Comparison of ENCODE assay signal across 13 cellular contexts in genomic region chr20:37382539-37383120, GRCh38. TPM values are rescaled to one million over a fixed set of nuclear protein-coding genes. Genes with fewer than 3 reads are reported as not detected.
A peak's percentile ranks its signal among the peaks of the same experiment; 100 is the strongest.
DNase-seq lines count a peak whose midpoint lies in the region; ATAC-seq, FAIRE-seq and TF ChIP-seq lines count a peak whose summit lies in the region.
"Had no signal": no experiment of that assay in that cellular context is flagged by ENCODE, and none has a peak within 500 bp of the region (broad histone marks: within the 10 kb centered on the region; RNA-seq: fewer than 3 reads in every experiment).

No MANE protein-coding gene starts in this region.

- no peak for ATAC-seq in A549
- ATAC-seq in CD8-positive, alpha-beta T cell: no peak
- ATAC-seq in naive B cell (ENCODE audit: low read depth in 2 of 2): no peak
- ATAC-seq in HG03108 (IDR thresholded peaks at IDR 0.05; ENCODE audit: unreplicated experiment): no peak
- no peak for ATAC-seq in GM19324 (IDR thresholded peaks at IDR 0.05; ENCODE audit: low FRiP score, unreplicated experiment)

- no peak overlapping the region for H3K27ac Mint-ChIP-seq in CD8-positive, alpha-beta T cell
- H3K27ac Mint-ChIP-seq in activated T-helper 2 cell treated with anti-CD3 and anti-CD28 coated beads, Interferon-gamma antibody, Interleukin-2, Interleukin-4, amounts not matched to agents 10 μg/mL and 5 μg/mL and 100 μg/mL, durations not matched to agents 14 hours and 24 hours and 36 hours: no peak overlapping the region
- peak overlapping the region; percentile 2 to 78 (median 30) for H3K27ac Mint-ChIP-seq in naive B cell

- 74% methylated on average over 10 of the region's 10 CpGs for WGBS in A549 (ENCODE audit: missing lambda C conversion rate)

- TF ChIP-seq POLR2A in A549 (IDR thresholded peaks at IDR 0.05; ENCODE audit: low read length): no peak

- no peaks in the 10 kb centered on the region for H3K9me3 ChIP-seq in A549
- H3K9me3 ChIP-seq in CD8-positive, alpha-beta T cell (ENCODE audit: low read length): no peaks in the 10 kb centered on the region

- H3K27ac ChIP-seq in A549: peak overlapping the region; percentile 96 to 98
- no peak overlapping the region for H3K27ac ChIP-seq in CD8-positive, alpha-beta T cell (ENCODE audit: low read depth, low read length)

- no peaks in the 10 kb centered on the region for H3K36me3 ChIP-seq in CD8-positive, alpha-beta T cell (ENCODE audit: insufficient read depth, low read length)

- POLR2A ChIA-PET in A549 (lab: Yijun Ruan, JAX): interaction anchor here (1.5 kb wide), 1 partner anchor 93 kb away, joined by 5 read pairs; the partner anchor contains the start of gene MANBAL
- POLR2A ChIA-PET in CD8-positive, alpha-beta T cell (lab: Charles Lee): no interaction called here

- H3K4me3 Mint-ChIP-seq in CD8-positive, alpha-beta T cell: peak overlapping the region; percentile 67
- H3K4me3 Mint-ChIP-seq in activated T-helper 2 cell treated with anti-CD3 and anti-CD28 coated beads, Interferon-gamma antibody, Interleukin-2, Interleukin-4, amounts not matched to agents 10 μg/mL and 5 μg/mL and 100 μg/mL, durations not matched to agents 14 hours and 24 hours and 36 hours (ENCODE audit: low read depth): peak overlapping the region; percentile 15
- H3K4me3 Mint-ChIP-seq in naive B cell: peak overlapping the region; percentile 52 to 88 (median 74)

- no peaks in the 10 kb centered on the region for H3K9me3 Mint-ChIP-seq in CD8-positive, alpha-beta T cell
- no peaks in the 10 kb centered on the region for H3K9me3 Mint-ChIP-seq in activated T-helper 2 cell treated with anti-CD3 and anti-CD28 coated beads, Interferon-gamma antibody, Interleukin-2, Interleukin-4, amounts not matched to agents 10 μg/mL and 5 μg/mL and 100 μg/mL, durations not matched to agents 14 hours and 24 hours and 36 hours
- H3K9me3 Mint-ChIP-seq in naive B cell: no peaks in the 10 kb centered on the region

- TF ChIP-seq CTCF in A549 (IDR thresholded peaks at IDR 0.05): no peak
- no peak for TF ChIP-seq CTCF in CD8-positive, alpha-beta T cell (IDR thresholded peaks at IDR 0.05)

- no peak overlapping the region for H3K4me3 ChIP-seq in A549
- no peak overlapping the region for H3K4me3 ChIP-seq in CD8-positive, alpha-beta T cell (ENCODE audit: low read depth, low read length)

- in situ Hi-C loops in G401 (cut with HindIII; ENCODE audit: low sequenced_read_pairs): no loop called here

- peak overlapping the region; percentile 71 for H3K4me2 ChIP-seq in A549

- CTCF ChIA-PET in A549 (lab: Yijun Ruan, JAX): interaction anchor here (0.6 to 8.7 kb wide), 9 partner anchors 10 to 113 kb away, joined by 3 to 113 read pairs (median 13); partner anchors contain the start of gene MANBAL
- CTCF ChIA-PET in CD8-positive, alpha-beta T cell (lab: Charles Lee): interaction anchor here (3.7 kb wide), 1 partner anchor 112 kb away, joined by 20 read pairs; no protein-coding TSS in a partner anchor

- H3K27me3 Mint-ChIP-seq in CD8-positive, alpha-beta T cell (ENCODE audit: low read depth): peaks cover 3% of the 10 kb centered on the region
- peaks cover 3% of the 10 kb centered on the region for H3K27me3 Mint-ChIP-seq in activated T-helper 2 cell treated with anti-CD3 and anti-CD28 coated beads, Interferon-gamma antibody, Interleukin-2, Interleukin-4, amounts not matched to agents 10 μg/mL and 5 μg/mL and 100 μg/mL, durations not matched to agents 14 hours and 24 hours and 36 hours (ENCODE audit: low read depth)
- H3K27me3 Mint-ChIP-seq in naive B cell: no peaks in the 10 kb centered on the region

- intact Hi-C loops in CD8-positive, alpha-beta T cell (cut with DNase I, micrococcal nuclease): no loop called here
- intact Hi-C loops in activated T-helper 2 cell treated with anti-CD3 and anti-CD28 coated beads, Interferon-gamma antibody, Interleukin-2, Interleukin-4, amounts not matched to agents 10 μg/mL and 5 μg/mL and 100 μg/mL, durations not matched to agents 14 hours and 24 hours and 36 hours (cut with micrococcal nuclease): loop anchor here (5.0 to 10.0 kb wide), 2 partner anchors 95 to 188 kb away; partner anchors contain the start of gene MANBAL

- DNase-seq in A549 (ENCODE audit: low read depth in 1 of 2, low spot score in 1 of 2) (peak in 1 of 2 experiments; percentile 49), naive B cell (no peak), G401 (ENCODE audit: low spot score) (no peak), activated gamma-delta T cell treated with Interleukin-2 at 50 U/mL for 16 hours (no peak)
- DNase-seq in CD8-positive, alpha-beta T cell: no peak
- no peak for DNase-seq in activated T-helper 2 cell treated with anti-CD3 and anti-CD28 coated beads, Interferon-gamma antibody, Interleukin-2, Interleukin-4, amounts not matched to agents 10 μg/mL and 5 μg/mL and 100 μg/mL, durations not matched to agents 14 hours and 24 hours and 36 hours (ENCODE audit: low spot score)
- DNase-seq: NCI-H1092 treated with DMSO at 0.1 percent for 48 hours; NCI-H510A; nucleus accumbens; Right ventricle myocardium superior; stimulated activated CD8-positive, alpha-beta memory T cell treated with anti-CD3 and anti-CD28 coated beads, Interleukin-4, amount 100 ng/mL, for 48 hours had no signal

- no peaks in the 10 kb centered on the region for H3K27me3 ChIP-seq in CD8-positive, alpha-beta T cell (ENCODE audit: insufficient read depth, low read length)

- no peak for TF ChIP-seq RAD21 in A549 (conservative IDR thresholded peaks at IDR 0.05 in 1 of 2, IDR thresholded peaks at IDR 0.05 in 1 of 2)

- no peak for FAIRE-seq in A549 (lab: Jason Lieb, UNC)

- no peaks in the 10 kb centered on the region for H3K36me3 Mint-ChIP-seq in CD8-positive, alpha-beta T cell
- H3K36me3 Mint-ChIP-seq in activated T-helper 2 cell treated with anti-CD3 and anti-CD28 coated beads, Interferon-gamma antibody, Interleukin-2, Interleukin-4, amounts not matched to agents 10 μg/mL and 5 μg/mL and 100 μg/mL, durations not matched to agents 14 hours and 24 hours and 36 hours (ENCODE audit: low read depth): no peaks in the 10 kb centered on the region
- no peaks in the 10 kb centered on the region for H3K36me3 Mint-ChIP-seq in naive B cell

- no peak for TF ChIP-seq EP300 in A549 (IDR thresholded peaks at IDR 0.05)

- H3K4me1 Mint-ChIP-seq in CD8-positive, alpha-beta T cell (ENCODE audit: low read depth): peaks cover 8% of the 10 kb centered on the region
- H3K4me1 Mint-ChIP-seq in activated T-helper 2 cell treated with anti-CD3 and anti-CD28 coated beads, Interferon-gamma antibody, Interleukin-2, Interleukin-4, amounts not matched to agents 10 μg/mL and 5 μg/mL and 100 μg/mL, durations not matched to agents 14 hours and 24 hours and 36 hours (ENCODE audit: low read depth): peaks cover 5% of the 10 kb centered on the region
- peaks cover 8 to 31% (median 29%) of the 10 kb centered on the region in 3 donors for H3K4me1 Mint-ChIP-seq in naive B cell

- H3K4me1 ChIP-seq in A549: peaks cover 88% of the 10 kb centered on the region
- peaks cover 5% of the 10 kb centered on the region for H3K4me1 ChIP-seq in CD8-positive, alpha-beta T cell (ENCODE audit: insufficient read depth, low read length)

TF ChIP-seq in A549, 52 proteins besides CTCF, POLR2A, EP300 and RAD21:
- TF ChIP-seq HDAC2 (IDR thresholded peaks at IDR 0.05) (no peak; the same call in 1 of the 2 replicates), HOXA7 (CRISPR knock-in tag; IDR thresholded peaks at IDR 0.05) (0 out of 2 replicates have a peak, but pooled peaks have one; percentile 28), KDM1A (IDR thresholded peaks at IDR 0.05; ENCODE audit: low read depth) (peak; percentile 37; the same call in 1 of the 2 replicates), ZFP36 (IDR thresholded peaks at IDR 0.05; ENCODE audit: borderline replicate concordance, partially characterized antibody) (peak; percentile 86), CHD4 (IDR thresholded peaks at IDR 0.05; ENCODE audit: borderline replicate concordance) (0 out of 2 replicates have a peak, but pooled peaks have one; percentile 12), EHF (CRISPR knock-in tag; IDR thresholded peaks at IDR 0.05) (0 out of 2 replicates have a peak, but pooled peaks have one; percentile 24), KDM5A (IDR thresholded peaks at IDR 0.05) (no peak)

RNA-seq across cellular contexts. Expression of gene SRC, which starts 36.7 kb away (rescaled TPM):
- polyA plus RNA-seq in A549 (2011; rRNA removed) (154 and 212 TPM in 2 replicates), A549 (2017; fragmentation: RNase III; extraction: RNeasy Plus Mini Kit Qiagen cat#74134 plus additional on column Dnase treatment) (133 to 139 TPM (median 134 TPM) in 3 replicates), naive B cell (ENCODE audit: low read depth in 6 of 6) (1 to 10 TPM in 5 of 6 donors, not detected in 1; 1.2 to 2.3 (median 1.7) TPM)
- polyA plus RNA-seq in A549 (2012; cell fraction: cytosol; rRNA removed): 122 and 170 TPM in 2 replicates
- 500 and 511 TPM in 2 replicates for polyA plus RNA-seq in A549 (2012; cell fraction: nucleus; rRNA removed)
- 278 and 313 TPM in 2 replicates for polyA minus RNA-seq in A549 (2011; rRNA and poly(A)+ RNA removed)
- total RNA-seq in CD8-positive, alpha-beta T cell: 1 to 10 TPM in 1 of 2 experiments, under 1 TPM in 1; 0.84 to 2.3 TPM
- total RNA-seq in activated T-helper 2 cell treated with anti-CD3 and anti-CD28 coated beads, Interferon-gamma antibody, Interleukin-2, Interleukin-4, amounts not matched to agents 10 μg/mL and 5 μg/mL and 100 μg/mL, durations not matched to agents 14 hours and 24 hours and 36 hours: 3.5 and 6.4 TPM in 2 replicates
- total RNA-seq in G401 (2014; rRNA removed; shearing (Covaris generic)): 15.9 and 16.8 TPM in 2 replicates

Comparison
In these comparisons a context has a peak if more than half of its experiments do, and no peak if none do; other contexts are left out.
1. H3K27ac Mint-ChIP-seq: peak in naive B cell (6 of 6); none in CD8-positive, alpha-beta T cell (single experiment) and activated T-helper 2 cell treated with anti-CD3 and anti-CD28 coated beads, Interferon-gamma antibody, Interleukin-2, Interleukin-4, amounts not matched to agents 10 μg/mL and 5 μg/mL and 100 μg/mL, durations not matched to agents 14 hours and 24 hours and 36 hours (single experiment).
2. H3K4me3 Mint-ChIP-seq: peak in every context shown above with its lines; median percentile 74 in naive B cell; 67 in CD8-positive, alpha-beta T cell; 15 in activated T-helper 2 cell treated with anti-CD3 and anti-CD28 coated beads, Interferon-gamma antibody, Interleukin-2, Interleukin-4, amounts not matched to agents 10 μg/mL and 5 μg/mL and 100 μg/mL, durations not matched to agents 14 hours and 24 hours and 36 hours.